ENCODE assay signal across 17 cellular contexts in the genomic region with DNA sequence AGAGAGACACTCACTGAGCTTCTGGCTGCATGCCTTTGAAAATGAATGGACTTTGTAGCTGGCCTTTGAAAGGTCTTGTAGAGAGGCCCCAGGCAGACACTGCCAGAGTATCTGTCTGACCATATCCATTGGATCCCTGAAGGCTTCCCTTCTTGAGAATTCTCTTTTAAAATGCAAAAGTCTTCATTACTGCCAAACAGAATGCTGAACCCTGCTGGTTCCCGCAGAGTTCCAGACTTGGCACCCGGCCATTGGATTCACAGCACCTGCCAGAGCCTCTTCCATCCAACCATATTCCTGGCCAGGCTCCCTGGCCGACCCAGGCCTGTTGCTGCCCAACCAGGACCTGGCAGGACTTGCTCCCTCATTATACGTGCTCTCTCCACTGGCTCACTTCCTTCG.
DNase-seq lines count a peak whose midpoint lies in the region; ATAC-seq, FAIRE-seq and TF ChIP-seq lines count a peak whose summit lies in the region.
"Had no signal": no experiment of that assay in that cellular context is flagged by ENCODE, and none has a peak within 500 bp of the region (broad histone marks: within the 10 kb centered on the region; RNA-seq: fewer than 3 reads in every experiment).

No MANE protein-coding gene starts in this region.

- H3K27me3 ChIP-seq in dorsolateral prefrontal cortex, result no peaks in the 10 kb centered on the region
- H3K27me3 ChIP-seq: BLaER1 had no signal

- intact Hi-C loops in dorsolateral prefrontal cortex (cut with DNase I), result no loop called here
- intact Hi-C loops in posterior vena cava (cut with DNase I), result no loop called here

- no peak overlapping the region for H3K4me3 ChIP-seq in dorsolateral prefrontal cortex
- H3K4me3 ChIP-seq: BLaER1, mucosa of descending colon had no signal

- H3K27ac ChIP-seq in dorsolateral prefrontal cortex, result no peak overlapping the region
- H3K27ac ChIP-seq: BLaER1, RWPE1 had no signal

- TF ChIP-seq CTCF in dorsolateral prefrontal cortex (IDR thresholded peaks at IDR 0.05 in 54 of 56, conservative IDR thresholded peaks at IDR 0.05 in 2 of 56; ENCODE audit: low read depth in 1 of 56, partially characterized antibody in 56 of 56), result no peak

- DNase-seq in DMS79 treated with DMSO at 0.1 percent for 48 hours (lab: John Stamatoyannopoulos, UW) (peak; percentile 56), NCI-H2029 treated with DMSO at 0.1 percent for 48 hours (lab: John Stamatoyannopoulos, UW) (peak; percentile 72), dorsolateral prefrontal cortex (peak; percentile 19 to 84 (median 50)), posterior vena cava (ENCODE audit: low spot score) (peak; percentile 88), HTR-8/SVneo (ENCODE audit: insufficient read length, low spot score) (no peak), kidney glomerular epithelial cell (lab: John Stamatoyannopoulos, UW) (no peak)
- no peak for DNase-seq in activated effector memory CD4-positive, alpha-beta T cell treated with Interleukin-2 at 50 U/mL for 16 hours
- DNase-seq: activated CD4-positive, alpha-beta T cell treated with anti-CD3 and anti-CD28 coated beads for 48 hours; activated naive CD8-positive, alpha-beta T cell treated with anti-CD3 and anti-CD28 coated beads for 36 hours; activated T-cell treated with anti-CD3 and anti-CD28 coated beads for 4 hours; mucosa of descending colon; NCI-H526; T-helper 2 cell had no signal

- no peak for ATAC-seq in HG03095 (IDR thresholded peaks at IDR 0.05; ENCODE audit: unreplicated experiment)
- ATAC-seq: mucosa of descending colon had no signal

- FAIRE-seq in HTR-8/SVneo (lab: Jason Lieb, UNC), result no peak
- FAIRE-seq: GM12892 had no signal

Comparison
In these comparisons a context has a peak if more than half of its experiments do, and no peak if none do; other contexts are left out.
1. DNase-seq: peak in DMS79 treated with DMSO at 0.1 percent for 48 hours (single experiment), NCI-H2029 treated with DMSO at 0.1 percent for 48 hours (single experiment), dorsolateral prefrontal cortex (10 of 10) and posterior vena cava (single experiment); none in HTR-8/SVneo (single experiment), activated effector memory CD4-positive, alpha-beta T cell treated with Interleukin-2 at 50 U/mL for 16 hours (single experiment) and kidney glomerular epithelial cell (single experiment).